5 cellular contexts compared by ENCODE assay signal in genomic region chr5:1459435-1459834, GRCh38. TPM values are rescaled to one million over a fixed set of nuclear protein-coding genes. Genes with fewer than 3 reads are reported as not detected.
"Had no signal": no experiment of that assay in that cellular context is flagged by ENCODE, and none has a peak within 500 bp of the region (broad histone marks: within the 10 kb centered on the region; RNA-seq: fewer than 3 reads in every experiment).

No MANE protein-coding gene starts in this region.

RNA-seq across cellular contexts. Expression of gene SLC6A3, which starts 14.2 kb away (rescaled TPM):
- total RNA-seq: HT-29, HT1080, IMR-90, K562 had no signal
- polyA plus RNA-seq: IgD-negative memory B cell, IMR-90, K562 had no signal
